15 cellular contexts compared by ENCODE assay signal in the genomic region with DNA sequence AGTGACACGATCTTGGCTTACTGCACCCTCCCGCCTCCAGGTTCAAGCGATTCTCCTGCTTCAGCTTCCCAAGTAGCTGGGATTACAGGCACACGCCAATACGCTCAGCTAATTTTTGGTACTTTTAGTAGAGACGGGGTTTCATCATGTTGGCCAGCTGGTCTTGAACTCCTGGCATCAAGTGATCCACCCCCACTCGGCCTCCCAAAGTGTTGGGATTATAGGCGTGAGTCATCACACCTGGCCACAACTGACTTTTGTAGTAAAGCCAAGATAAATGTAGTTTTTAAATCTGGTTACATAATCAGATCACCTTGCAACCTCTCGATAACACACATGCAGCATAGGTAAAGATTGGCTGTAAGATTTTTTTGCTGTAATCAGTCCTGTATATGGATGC.
DNase-seq lines count a peak whose midpoint lies in the region; ATAC-seq and TF ChIP-seq lines count a peak whose summit lies in the region.
"Had no signal": no experiment of that assay in that cellular context is flagged by ENCODE, and none has a peak within 500 bp of the region (broad histone marks: within the 10 kb centered on the region; RNA-seq: fewer than 3 reads in every experiment).

No MANE protein-coding gene starts in this region.

- BruUV-seq in HCT116 (replicated peaks; lab: Mats Ljungman, UMichigan) (no TSS peak), mammary epithelial cell (replicated peaks; lab: Mats Ljungman, UMichigan) (no TSS peak)

- H3K4me1 Mint-ChIP-seq in naive thymus-derived CD8-positive, alpha-beta T cell, result peaks cover 0 to 6% (median under 1%) of the 10 kb centered on the region in 4 donors
- H3K4me1 Mint-ChIP-seq: CD14-positive monocyte had no signal

- intact Hi-C loops in HCT116 (cut with micrococcal nuclease), result no loop called here
- intact Hi-C loops in mammary epithelial cell (cut with micrococcal nuclease), result no loop called here

- TF ChIP-seq CTCF in HCT116 (IDR thresholded peaks at IDR 0.05 in 2 of 3, conservative IDR thresholded peaks at IDR 0.05 in 1 of 3; ENCODE audit: borderline replicate concordance in 1 of 3, insufficient read depth in 1 of 3, low read depth in 2 of 3, low read length in 2 of 3) (no peak), mammary epithelial cell (conservative IDR thresholded peaks at IDR 0.05 in 1 of 2, IDR thresholded peaks at IDR 0.05 in 1 of 2; ENCODE audit: extremely low read depth in 1 of 2, insufficient read depth in 1 of 2, low read depth in 1 of 2, low read length in 2 of 2) (no peak), gastroesophageal sphincter (IDR thresholded peaks at IDR 0.05) (no peak)

- in situ Hi-C loops in mammary epithelial cell (cut with MboI; ENCODE audit: low sequenced_read_pairs in 2 of 2), result no loop called here

- H3K9me3 Mint-ChIP-seq in naive thymus-derived CD8-positive, alpha-beta T cell, result peaks cover 0 to 8% (median 0%) of the 10 kb centered on the region in 9 donors

- H3K27me3 ChIP-seq in HCT116 (ENCODE audit: insufficient read depth, low read length), result no peaks in the 10 kb centered on the region
- H3K27me3 ChIP-seq in mammary epithelial cell (ENCODE audit: insufficient read depth, low read length), result no peaks in the 10 kb centered on the region
- no peaks in the 10 kb centered on the region for H3K27me3 ChIP-seq in gastroesophageal sphincter

- H3K36me3 Mint-ChIP-seq in naive thymus-derived CD8-positive, alpha-beta T cell, result no peaks in the 10 kb centered on the region
- H3K36me3 Mint-ChIP-seq: CD14-positive monocyte; CD8-positive, alpha-beta T cell had no signal

- CTCF ChIA-PET in HCT116 (lab: Charles Lee) (no interaction called here), mammary epithelial cell (lab: Charles Lee; ENCODE audit: low non-redundant PET) (no interaction called here)

- H3K36me3 ChIP-seq in HCT116 (ENCODE audit: control insufficient read depth in 1 of 2, insufficient read depth in 2 of 2, low read length in 2 of 2), result no peaks in the 10 kb centered on the region
- no peaks in the 10 kb centered on the region for H3K36me3 ChIP-seq in mammary epithelial cell (ENCODE audit: insufficient read depth, low read length)
- no peaks in the 10 kb centered on the region for H3K36me3 ChIP-seq in gastroesophageal sphincter

- peak overlapping the region in 1 of 10 donors; percentile 21 for H3K27ac Mint-ChIP-seq in naive thymus-derived CD8-positive, alpha-beta T cell
- H3K27ac Mint-ChIP-seq: CD14-positive monocyte; CD8-positive, alpha-beta T cell had no signal

- WGBS in mammary epithelial cell (ENCODE audit: low coverage, missing lambda C conversion rate), result 6% methylated on average over 4 of the region's 9 CpGs
- 80% methylated on average over 5 to 9 of the region's 9 CpGs for WGBS in gastroesophageal sphincter (ENCODE audit: low coverage in 1 of 2), 2 donors

- RAD21 ChIA-PET in HCT116 (lab: Charles Lee; ENCODE audit: low non-redundant PET in 1 of 2, low total read pairs in 2 of 2, uncharacterized antibody in 2 of 2, unreplicated experiment in 2 of 2), result interaction anchor here in 1 of 2 experiments (0.7 kb wide), 1 partner anchor 106 kb away, joined by 3 read pairs; no protein-coding TSS in a partner anchor

- no peaks in the 10 kb centered on the region for H3K9me2 ChIP-seq in HCT116 (ENCODE audit: insufficient read depth)

- H3K9ac ChIP-seq in HCT116 (ENCODE audit: low read length) (no peak overlapping the region), mammary epithelial cell (ENCODE audit: insufficient read depth, low read length) (no peak overlapping the region)

- H3K4me2 ChIP-seq in HCT116 (ENCODE audit: low read length) (peak overlapping the region; percentile 43), mammary epithelial cell (ENCODE audit: insufficient read depth, low read depth, low read length) (no peak overlapping the region)

- no peak for TF ChIP-seq EP300 in gastroesophageal sphincter (IDR thresholded peaks at IDR 0.05)

- H3K9me3 ChIP-seq in HCT116 (ENCODE audit: control insufficient read depth in 1 of 2, insufficient read depth in 1 of 2, low read depth in 1 of 2, low read length in 2 of 2), result no peaks in the 10 kb centered on the region
- no peaks in the 10 kb centered on the region for H3K9me3 ChIP-seq in mammary epithelial cell (replicated peaks; ENCODE audit: insufficient read depth, low read length)
- no peaks in the 10 kb centered on the region for H3K9me3 ChIP-seq in gastroesophageal sphincter
- H3K9me3 ChIP-seq: Caco-2 had no signal

- ATAC-seq in HCT116 (peak; percentile 57), gastroesophageal sphincter (no peak)
- no peak for ATAC-seq in naive thymus-derived CD8-positive, alpha-beta T cell
- ATAC-seq: CD8-positive, alpha-beta T cell had no signal

- no peak for TF ChIP-seq POLR2A in HCT116 (IDR thresholded peaks at IDR 0.05; ENCODE audit: borderline replicate concordance, extremely low read depth, insufficient read depth, insufficient read length)
- no peak for TF ChIP-seq POLR2A in gastroesophageal sphincter (IDR thresholded peaks at IDR 0.05)

- TF ChIP-seq RAD21 in HCT116 (IDR thresholded peaks at IDR 0.05; ENCODE audit: low read depth), result no peak

- no peak overlapping the region for H3K4me3 Mint-ChIP-seq in naive thymus-derived CD8-positive, alpha-beta T cell
- H3K4me3 Mint-ChIP-seq: CD14-positive monocyte; CD8-positive, alpha-beta T cell; H9 had no signal

- 0 out of 4 replicates have a peak overlapping the region, but pooled peaks of 1 of the 2 experiments have one; percentile 7 for H3K4me3 ChIP-seq in HCT116 (replicated peaks in 1 of 2; ENCODE audit: low read depth in 1 of 2, low read length in 2 of 2)
- no peak overlapping the region for H3K4me3 ChIP-seq in mammary epithelial cell (replicated peaks in 1 of 3; ENCODE audit: insufficient read depth in 1 of 3, low read depth in 2 of 3, low read length in 3 of 3)
- no peak overlapping the region for H3K4me3 ChIP-seq in gastroesophageal sphincter

- H3K79me2 ChIP-seq in HCT116 (ENCODE audit: insufficient read depth, low read length), result no peaks in the 10 kb centered on the region
- H3K79me2 ChIP-seq in mammary epithelial cell (ENCODE audit: insufficient read depth, low read length), result no peaks in the 10 kb centered on the region

- H4K20me1 ChIP-seq in HCT116 (ENCODE audit: insufficient read depth), result no peaks in the 10 kb centered on the region
- no peaks in the 10 kb centered on the region for H4K20me1 ChIP-seq in mammary epithelial cell (ENCODE audit: insufficient read depth, low read length)

- H3K27ac ChIP-seq in HCT116 (ENCODE audit: low read depth, low read length) (no peak overlapping the region), mammary epithelial cell (ENCODE audit: insufficient read depth, low read depth, low read length) (no peak overlapping the region), gastroesophageal sphincter (no peak overlapping the region)
- H3K27ac ChIP-seq: 22Rv1 had no signal

- DNase-seq in DMS53 (lab: John Stamatoyannopoulos, UW) (peak; percentile 6), DMS53 treated with DMSO at 0.1 percent for 48 hours (lab: John Stamatoyannopoulos, UW; ENCODE audit: unreplicated experiment) (no peak), HCT116 (ENCODE audit: low read depth, low spot score) (peak; percentile 23), mammary epithelial cell (peak; percentile 46), renal cortical epithelial cell (ENCODE audit: low read depth) (peak; percentile 7), OCI-M1 (lab: John Stamatoyannopoulos, UW) (no peak)
- DNase-seq in naive thymus-derived CD8-positive, alpha-beta T cell, result no peak
- DNase-seq: Caco-2; CD8-positive, alpha-beta T cell; DMS79; GOT3; H9 had no signal

- peaks cover 4 to 13% of the 10 kb centered on the region in 2 experiments; a peak in 3 of 4 replicates for H3K4me1 ChIP-seq in HCT116 (ENCODE audit: control insufficient read depth in 1 of 2, insufficient read depth in 2 of 2, low read length in 2 of 2)
- H3K4me1 ChIP-seq in mammary epithelial cell (ENCODE audit: insufficient read depth, low read length), result no peaks in the 10 kb centered on the region
- H3K4me1 ChIP-seq in gastroesophageal sphincter, result no peaks in the 10 kb centered on the region
- H3K4me1 ChIP-seq: Caco-2 had no signal

- no peaks in the 10 kb centered on the region for H3K27me3 Mint-ChIP-seq in naive thymus-derived CD8-positive, alpha-beta T cell

- POLR2A ChIA-PET in HCT116 (lab: Charles Lee), result no interaction called here
- POLR2A ChIA-PET in naive thymus-derived CD8-positive, alpha-beta T cell (lab: Charles Lee), result no interaction called here

- dilution Hi-C loops in mammary epithelial cell (cut with HindIII; ENCODE audit: low sequenced_read_pairs), result no loop called here

- H2AFZ ChIP-seq in HCT116 (ENCODE audit: low read depth, low read length, poor library complexity, severe bottlenecking), result no peak overlapping the region
- H2AFZ ChIP-seq in mammary epithelial cell (ENCODE audit: low read depth, low read length), result no peak overlapping the region

TF ChIP-seq in HCT116, 20 proteins besides CTCF, POLR2A, EP300 and RAD21 (continues in another document):
- TF ChIP-seq EGR1 (IDR thresholded peaks at IDR 0.05; ENCODE audit: low read depth) (peak; percentile 71), SRF (IDR thresholded peaks at IDR 0.05; ENCODE audit: low read depth) (no peak), ZFX (IDR thresholded peaks at IDR 0.05) (no peak), EZH2 (IDR thresholded peaks at IDR 0.05) (no peak), SP1 (IDR thresholded peaks at IDR 0.05; ENCODE audit: low read depth) (peak; percentile 22; the same call in 1 of the 2 replicates), CBX3 (IDR thresholded peaks at IDR 0.05; ENCODE audit: low read depth) (no peak), CEBPB (IDR thresholded peaks at IDR 0.05; ENCODE audit: low read depth) (peak; percentile 65), ELF1 (IDR thresholded peaks at IDR 0.05; ENCODE audit: borderline replicate concordance, low read depth) (no peak), YY1 (IDR thresholded peaks at IDR 0.05; ENCODE audit: extremely low read depth, insufficient replicate concordance, low read depth, low read length) (no peak), TCF7L2 (IDR thresholded peaks at IDR 0.05; ENCODE audit: borderline replicate concordance, extremely low read depth, insufficient read depth, insufficient read length) (no peak), FOSL1 (IDR thresholded peaks at IDR 0.05; ENCODE audit: low read depth) (peak; percentile 62), ZNF274 (IDR thresholded peaks at IDR 0.05; ENCODE audit: low read depth, low read length) (no peak)
- TF ChIP-seq, protein P1, sequence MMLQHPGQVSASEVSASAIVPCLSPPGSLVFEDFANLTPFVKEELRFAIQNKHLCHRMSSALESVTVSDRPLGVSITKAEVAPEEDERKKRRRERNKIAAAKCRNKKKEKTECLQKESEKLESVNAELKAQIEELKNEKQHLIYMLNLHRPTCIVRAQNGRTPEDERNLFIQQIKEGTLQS (IDR thresholded peaks at IDR 0.05), result no peak
- TF ChIP-seq, protein P2, sequence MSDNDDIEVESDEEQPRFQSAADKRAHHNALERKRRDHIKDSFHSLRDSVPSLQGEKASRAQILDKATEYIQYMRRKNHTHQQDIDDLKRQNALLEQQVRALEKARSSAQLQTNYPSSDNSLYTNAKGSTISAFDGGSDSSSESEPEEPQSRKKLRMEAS (IDR thresholded peaks at IDR 0.05), result no peak; the same call in 1 of the 2 replicates

Comparison
In these comparisons a context has a peak if more than half of its experiments do, and no peak if none do; other contexts are left out.
1. DNase-seq: peak in DMS53 (single experiment), HCT116 (single experiment), mammary epithelial cell (single experiment) and renal cortical epithelial cell (single experiment); none in DMS53 treated with DMSO at 0.1 percent for 48 hours (single experiment), OCI-M1 (single experiment) and naive thymus-derived CD8-positive, alpha-beta T cell (0 of 10).